In the genomic region with DNA sequence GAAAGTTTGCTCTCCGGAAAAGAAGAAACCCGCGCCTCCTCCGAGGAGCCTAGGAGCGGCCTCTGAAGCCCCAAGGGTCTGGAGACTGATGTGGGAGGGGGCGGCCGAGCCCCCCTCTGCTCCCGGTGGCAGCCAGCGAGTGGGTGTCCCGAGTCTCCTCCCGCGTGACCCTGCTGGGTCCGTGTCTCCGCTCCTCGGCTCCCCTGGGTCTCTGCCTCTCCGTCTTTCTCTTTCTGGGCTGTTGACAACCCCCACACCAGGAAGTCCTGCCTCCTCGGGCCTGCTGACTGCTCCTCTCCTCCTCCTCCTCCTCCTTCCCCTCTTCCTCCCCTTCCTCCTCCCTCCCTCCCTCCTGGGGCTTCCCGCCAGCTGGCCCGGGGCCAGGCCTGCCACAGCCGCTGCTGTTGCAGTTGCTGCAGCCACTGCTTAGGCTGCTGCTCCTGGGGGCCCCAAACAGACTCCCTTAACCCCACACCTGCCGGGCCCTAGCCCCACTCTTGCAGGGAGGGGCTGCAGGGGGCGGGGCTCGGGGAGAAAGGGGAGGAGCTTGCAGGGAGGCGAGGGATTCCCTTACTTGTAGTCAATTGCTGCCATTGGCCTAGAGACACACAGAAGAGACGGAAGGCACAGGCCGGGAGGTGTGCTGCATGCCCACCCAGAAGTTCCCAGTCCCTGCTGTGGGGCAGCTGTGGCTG, we compare ENCODE assay signal across 8 cellular contexts.
A peak's percentile ranks its signal among the peaks of the same experiment; 100 is the strongest.
DNase-seq lines count a peak whose midpoint lies in the region; ATAC-seq and TF ChIP-seq lines count a peak whose summit lies in the region.

Gene TSC22D4, minus strand, starts transcription at position 249 of the 695 bp plus-strand sequence. CDS start 1,176 bp downstream, outside the sequence.

- peak; percentile 52 for ATAC-seq in HG03439 (IDR thresholded peaks at IDR 0.05; ENCODE audit: unreplicated experiment)

- TF ChIP-seq CTCF in coronary artery (IDR thresholded peaks at IDR 0.05) = no peak

- H3K4me3 ChIP-seq in coronary artery = peak within 1 kb of the TSS; percentile 96

- peak within 1 kb of the TSS; percentile 92 to 94 for H3K27ac ChIP-seq in coronary artery

- DNase-seq in AML-193 (lab: John Stamatoyannopoulos, UW) (peak; percentile 89 to 90), GM19238 (ENCODE audit: insufficient read length, low spot score) (peak; percentile 92), NCI-H748 treated with DMSO at 0.1 percent for 48 hours (lab: John Stamatoyannopoulos, UW) (peak; percentile 65), coronary artery (ENCODE audit: low spot score) (peak; percentile 96), left kidney (ENCODE audit: low read depth, low spot score) (peak; percentile 97)
- DNase-seq in activated CD4-positive, alpha-beta T cell treated with anti-CD3 and anti-CD28 coated beads, Interleukin-2, amount 50 U/mL, for 1 hour = peak; percentile 88
- DNase-seq in stimulated activated CD4-positive, alpha-beta T cell treated with anti-CD3 and anti-CD28 coated beads, Interleukin-1b, Interleukin-23, amount 100 ng/mL, for 4 hours (ENCODE audit: low read depth in 2 of 2) = peak; percentile 82 to 83

Comparison
In these comparisons a context has a peak if more than half of its experiments do, and no peak if none do; other contexts are left out.
1. Peak in every context shown above with its lines: DNase-seq, ATAC-seq, H3K4me3 ChIP-seq and H3K27ac ChIP-seq.